In the genomic region with DNA sequence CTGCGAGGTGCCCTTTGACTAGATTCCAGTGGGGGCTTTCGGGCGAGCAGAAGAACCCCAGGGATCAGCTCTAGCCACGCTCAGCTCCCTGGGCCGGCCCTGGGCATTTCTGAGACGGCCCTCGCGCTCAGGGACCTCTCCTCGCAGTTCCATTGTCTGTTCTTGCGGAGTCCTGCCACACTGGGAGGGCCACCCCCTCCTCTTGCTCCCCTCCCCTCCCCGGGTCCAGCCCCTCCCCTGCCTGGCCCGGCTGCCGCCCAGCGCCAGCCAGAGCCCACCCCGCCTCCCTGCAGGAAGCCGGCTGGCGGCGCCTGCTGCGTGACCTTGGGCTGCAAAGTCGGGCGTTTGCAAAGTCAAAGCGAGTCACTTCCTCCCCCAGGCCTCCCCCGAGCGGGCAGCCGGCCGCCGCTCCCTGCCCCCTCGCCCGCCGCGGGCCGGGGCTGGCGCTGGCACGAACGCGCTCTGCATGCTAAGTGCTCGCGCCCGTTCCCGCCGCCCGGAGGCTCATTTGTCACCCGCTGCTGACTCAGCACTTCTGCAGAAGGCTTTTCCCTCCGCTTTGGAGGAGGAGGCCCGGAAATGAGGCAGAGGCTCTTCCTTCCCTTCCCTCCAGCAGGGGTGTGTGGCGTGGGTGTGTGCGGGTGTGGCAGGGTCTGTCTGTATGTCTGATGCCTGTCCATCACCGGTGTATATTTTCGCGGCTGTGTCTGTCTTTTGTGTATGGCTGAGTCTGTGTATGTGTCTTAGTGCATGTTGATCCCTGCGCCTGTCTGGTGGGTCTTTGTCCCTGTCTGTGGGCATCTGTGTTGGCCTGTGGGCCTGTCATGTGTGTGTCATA, we compare ENCODE assay signal across 8 cellular contexts.
A peak's percentile ranks its signal among the peaks of the same experiment; 100 is the strongest.
DNase-seq lines count a peak whose midpoint lies in the region; ATAC-seq and TF ChIP-seq lines count a peak whose summit lies in the region.

No MANE protein-coding gene starts in this region.

- no peak for TF ChIP-seq POLR2A in tibial nerve (IDR thresholded peaks at IDR 0.05)

- DNase-seq in EL (peak; percentile 97), NCI-H1436 (lab: John Stamatoyannopoulos, UW) (peak; percentile 93), SW 1271 (lab: John Stamatoyannopoulos, UW) (peak; percentile 88 to 95), cardiac septum (ENCODE audit: low spot score) (peak; percentile 97), pons (ENCODE audit: low spot score) (peak; percentile 95), tibial nerve (ENCODE audit: low spot score in 2 of 2) (peak; percentile 76 to 83)
- DNase-seq in activated naive CD8-positive, alpha-beta T cell treated with anti-CD3 and anti-CD28 coated beads, Interleukin-2, amount 50 U/mL, for 24 hours: peak; percentile 91

- peak overlapping the region; percentile 85 for H3K4me3 Mint-ChIP-seq in activated naive CD8-positive, alpha-beta T cell treated with anti-CD3 and anti-CD28 coated beads, Interleukin-2, amount 50 U/mL, for 24 hours

- H3K9me3 Mint-ChIP-seq in activated naive CD8-positive, alpha-beta T cell treated with anti-CD3 and anti-CD28 coated beads, Interleukin-2, amount 50 U/mL, for 24 hours: no peaks in the 10 kb centered on the region

- intact Hi-C loops in cardiac septum (cut with DNase I): loop anchor here (2.0 to 5.0 kb wide), 3 partner anchors 38 to 86 kb away; no protein-coding TSS in a partner anchor

- POLR2A ChIA-PET in HEK293 (lab: Yijun Ruan, JAX): interaction anchor here (0.9 to 2.7 kb wide), 2 partner anchors 9 to 72 kb away, joined by 3 to 12 read pairs; no protein-coding TSS in a partner anchor

- 2 to 3% methylated on average over 20 to 21 of the region's 51 CpGs for WGBS in tibial nerve, 2 donors

- H3K27me3 Mint-ChIP-seq in activated naive CD8-positive, alpha-beta T cell treated with anti-CD3 and anti-CD28 coated beads, Interleukin-2, amount 50 U/mL, for 24 hours: no peaks in the 10 kb centered on the region

- TF ChIP-seq CTCF in HEK293 (tag by site-specific recombination; IDR thresholded peaks at IDR 0.05): peak; percentile 47; the same call in 1 of the 2 replicates
- TF ChIP-seq CTCF in tibial nerve (IDR thresholded peaks at IDR 0.05): peak in 3 of 5 experiments; percentile 11 to 61 (median 59)

- CTCF ChIA-PET in HEK293 (lab: Yijun Ruan, JAX): interaction anchor here (0.8 to 4.5 kb wide), 8 partner anchors 9 to 96 kb away, joined by 3 to 28 read pairs (median 4); no protein-coding TSS in a partner anchor

- H3K9me3 ChIP-seq in HEK293 (ENCODE audit: control insufficient read depth, insufficient read depth, low read depth, low read length): no peaks in the 10 kb centered on the region
- H3K9me3 ChIP-seq in tibial nerve: no peaks in the 10 kb centered on the region

- H3K36me3 ChIP-seq in HEK293 (ENCODE audit: control insufficient read depth in 2 of 2, insufficient read depth in 1 of 2, low read length in 2 of 2) (no peaks in the 10 kb centered on the region), tibial nerve (no peaks in the 10 kb centered on the region)

- no peaks in the 10 kb centered on the region for H3K27me3 ChIP-seq in tibial nerve

- peaks cover 80% of the 10 kb centered on the region for H3K4me1 Mint-ChIP-seq in activated naive CD8-positive, alpha-beta T cell treated with anti-CD3 and anti-CD28 coated beads, Interleukin-2, amount 50 U/mL, for 24 hours

- peaks cover 24% of the 10 kb centered on the region for H3K4me1 ChIP-seq in HEK293 (ENCODE audit: control insufficient read depth, insufficient read depth, low read length)
- peaks cover 0 to 71% (median 59%) of the 10 kb centered on the region in 4 donors for H3K4me1 ChIP-seq in tibial nerve

- peak; percentile 56 for ATAC-seq in activated naive CD8-positive, alpha-beta T cell treated with anti-CD3 and anti-CD28 coated beads, Interleukin-2, amount 50 U/mL, for 24 hours

- TF ChIP-seq EP300 in tibial nerve (IDR thresholded peaks at IDR 0.05): peak in 1 of 2 donors; percentile 89

- H3K36me3 Mint-ChIP-seq in activated naive CD8-positive, alpha-beta T cell treated with anti-CD3 and anti-CD28 coated beads, Interleukin-2, amount 50 U/mL, for 24 hours (ENCODE audit: low read depth): no peaks in the 10 kb centered on the region

- peak overlapping the region; percentile 98 for H3K27ac Mint-ChIP-seq in activated naive CD8-positive, alpha-beta T cell treated with anti-CD3 and anti-CD28 coated beads, Interleukin-2, amount 50 U/mL, for 24 hours

- H3K4me3 ChIP-seq in HEK293 (ENCODE audit: low read depth, low read length) (peak overlapping the region; percentile 30), tibial nerve (peak overlapping the region; percentile 28 to 54 (median 44))

- H3K27ac ChIP-seq in HEK293 (ENCODE audit: extremely low read depth, low read depth, low read length) (peak overlapping the region; percentile 95), tibial nerve (peak overlapping the region; percentile 52 to 97 (median 86))

TF ChIP-seq in HEK293, 187 proteins besides CTCF, POLR2A, EP300 and RAD21 (continues in another document):
- TF ChIP-seq OSR2 (tag by site-specific recombination; IDR thresholded peaks at IDR 0.05) (peak; percentile 74), ZNF350 (tag by site-specific recombination; IDR thresholded peaks at IDR 0.05) (no peak), IKZF3 (tag by site-specific recombination; IDR thresholded peaks at IDR 0.05) (peak; percentile 95), REPIN1 (tag by site-specific recombination; IDR thresholded peaks at IDR 0.05; ENCODE audit: low read depth) (no peak), ZNF24 (tag by site-specific recombination; IDR thresholded peaks at IDR 0.05) (no peak), ZSCAN30 (tag by site-specific recombination; IDR thresholded peaks at IDR 0.05) (peak; percentile 93)
- TF ChIP-seq, protein P1, sequence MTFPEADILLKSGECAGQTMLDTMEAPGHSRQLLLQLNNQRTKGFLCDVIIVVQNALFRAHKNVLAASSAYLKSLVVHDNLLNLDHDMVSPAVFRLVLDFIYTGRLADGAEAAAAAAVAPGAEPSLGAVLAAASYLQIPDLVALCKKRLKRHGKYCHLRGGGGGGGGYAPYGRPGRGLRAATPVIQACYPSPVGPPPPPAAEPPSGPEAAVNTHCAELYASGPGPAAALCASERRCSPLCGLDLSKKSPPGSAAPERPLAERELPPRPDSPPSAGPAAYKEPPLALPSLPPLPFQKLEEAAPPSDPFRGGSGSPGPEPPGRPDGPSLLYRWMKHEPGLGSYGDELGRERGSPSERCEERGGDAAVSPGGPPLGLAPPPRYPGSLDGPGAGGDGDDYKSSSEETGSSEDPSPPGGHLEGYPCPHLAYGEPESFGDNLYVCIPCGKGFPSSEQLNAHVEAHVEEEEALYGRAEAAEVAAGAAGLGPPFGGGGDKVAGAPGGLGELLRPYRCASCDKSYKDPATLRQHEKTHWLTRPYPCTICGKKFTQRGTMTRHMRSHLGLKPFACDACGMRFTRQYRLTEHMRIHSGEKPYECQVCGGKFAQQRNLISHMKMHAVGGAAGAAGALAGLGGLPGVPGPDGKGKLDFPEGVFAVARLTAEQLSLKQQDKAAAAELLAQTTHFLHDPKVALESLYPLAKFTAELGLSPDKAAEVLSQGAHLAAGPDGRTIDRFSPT (tag by site-specific recombination; IDR thresholded peaks at IDR 0.05): peak; percentile 49; the same call in 1 of the 2 replicates
- TF ChIP-seq, protein P2, sequence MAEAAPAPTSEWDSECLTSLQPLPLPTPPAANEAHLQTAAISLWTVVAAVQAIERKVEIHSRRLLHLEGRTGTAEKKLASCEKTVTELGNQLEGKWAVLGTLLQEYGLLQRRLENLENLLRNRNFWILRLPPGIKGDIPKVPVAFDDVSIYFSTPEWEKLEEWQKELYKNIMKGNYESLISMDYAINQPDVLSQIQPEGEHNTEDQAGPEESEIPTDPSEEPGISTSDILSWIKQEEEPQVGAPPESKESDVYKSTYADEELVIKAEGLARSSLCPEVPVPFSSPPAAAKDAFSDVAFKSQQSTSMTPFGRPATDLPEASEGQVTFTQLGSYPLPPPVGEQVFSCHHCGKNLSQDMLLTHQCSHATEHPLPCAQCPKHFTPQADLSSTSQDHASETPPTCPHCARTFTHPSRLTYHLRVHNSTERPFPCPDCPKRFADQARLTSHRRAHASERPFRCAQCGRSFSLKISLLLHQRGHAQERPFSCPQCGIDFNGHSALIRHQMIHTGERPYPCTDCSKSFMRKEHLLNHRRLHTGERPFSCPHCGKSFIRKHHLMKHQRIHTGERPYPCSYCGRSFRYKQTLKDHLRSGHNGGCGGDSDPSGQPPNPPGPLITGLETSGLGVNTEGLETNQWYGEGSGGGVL (tag by site-specific recombination; IDR thresholded peaks at IDR 0.05): peak; percentile 94
- TF ChIP-seq, protein P3, sequence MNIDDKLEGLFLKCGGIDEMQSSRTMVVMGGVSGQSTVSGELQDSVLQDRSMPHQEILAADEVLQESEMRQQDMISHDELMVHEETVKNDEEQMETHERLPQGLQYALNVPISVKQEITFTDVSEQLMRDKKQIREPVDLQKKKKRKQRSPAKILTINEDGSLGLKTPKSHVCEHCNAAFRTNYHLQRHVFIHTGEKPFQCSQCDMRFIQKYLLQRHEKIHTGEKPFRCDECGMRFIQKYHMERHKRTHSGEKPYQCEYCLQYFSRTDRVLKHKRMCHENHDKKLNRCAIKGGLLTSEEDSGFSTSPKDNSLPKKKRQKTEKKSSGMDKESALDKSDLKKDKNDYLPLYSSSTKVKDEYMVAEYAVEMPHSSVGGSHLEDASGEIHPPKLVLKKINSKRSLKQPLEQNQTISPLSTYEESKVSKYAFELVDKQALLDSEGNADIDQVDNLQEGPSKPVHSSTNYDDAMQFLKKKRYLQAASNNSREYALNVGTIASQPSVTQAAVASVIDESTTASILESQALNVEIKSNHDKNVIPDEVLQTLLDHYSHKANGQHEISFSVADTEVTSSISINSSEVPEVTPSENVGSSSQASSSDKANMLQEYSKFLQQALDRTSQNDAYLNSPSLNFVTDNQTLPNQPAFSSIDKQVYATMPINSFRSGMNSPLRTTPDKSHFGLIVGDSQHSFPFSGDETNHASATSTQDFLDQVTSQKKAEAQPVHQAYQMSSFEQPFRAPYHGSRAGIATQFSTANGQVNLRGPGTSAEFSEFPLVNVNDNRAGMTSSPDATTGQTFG (tag by site-specific recombination; IDR thresholded peaks at IDR 0.05; ENCODE audit: borderline replicate concordance): no peak
- TF ChIP-seq, protein P4, sequence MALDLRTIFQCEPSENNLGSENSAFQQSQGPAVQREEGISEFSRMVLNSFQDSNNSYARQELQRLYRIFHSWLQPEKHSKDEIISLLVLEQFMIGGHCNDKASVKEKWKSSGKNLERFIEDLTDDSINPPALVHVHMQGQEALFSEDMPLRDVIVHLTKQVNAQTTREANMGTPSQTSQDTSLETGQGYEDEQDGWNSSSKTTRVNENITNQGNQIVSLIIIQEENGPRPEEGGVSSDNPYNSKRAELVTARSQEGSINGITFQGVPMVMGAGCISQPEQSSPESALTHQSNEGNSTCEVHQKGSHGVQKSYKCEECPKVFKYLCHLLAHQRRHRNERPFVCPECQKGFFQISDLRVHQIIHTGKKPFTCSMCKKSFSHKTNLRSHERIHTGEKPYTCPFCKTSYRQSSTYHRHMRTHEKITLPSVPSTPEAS (tag by site-specific recombination; IDR thresholded peaks at IDR 0.05): 0 out of 2 replicates have a peak, but pooled peaks have one; percentile 38

Comparison
In these comparisons a context has a peak if more than half of its experiments do, and no peak if none do; other contexts are left out.
1. Peak in every context shown above with its lines: DNase-seq, ATAC-seq, H3K4me3 ChIP-seq and H3K27ac ChIP-seq.